In the genomic region with DNA sequence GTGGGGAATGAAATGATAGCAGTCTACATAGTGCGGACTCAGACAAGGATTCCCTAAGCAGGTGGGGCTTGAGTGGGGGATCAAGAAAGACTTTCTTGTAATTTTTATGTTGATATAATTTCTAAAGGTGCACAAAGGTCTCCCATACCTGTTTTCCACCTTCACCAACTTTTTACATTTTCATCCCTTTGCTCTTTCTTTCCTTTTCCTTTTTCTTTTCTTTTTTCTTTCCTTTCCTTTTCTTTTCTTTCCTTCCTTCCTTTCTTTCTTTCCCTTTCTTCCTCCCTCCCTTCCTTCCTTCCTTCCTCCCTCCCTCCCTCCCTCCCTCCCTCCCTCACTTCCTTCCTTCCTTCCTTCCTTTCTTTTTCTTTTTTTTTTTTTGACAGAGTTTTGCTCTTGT, we compare ENCODE assay signal across 33 cellular contexts. TPM values are rescaled to one million over a fixed set of nuclear protein-coding genes. Genes with fewer than 3 reads are reported as not detected.
DNase-seq lines count a peak whose midpoint lies in the region; ATAC-seq, FAIRE-seq and TF ChIP-seq lines count a peak whose summit lies in the region.
"Had no signal": no experiment of that assay in that cellular context is flagged by ENCODE, and none has a peak within 500 bp of the region (broad histone marks: within the 10 kb centered on the region; RNA-seq: fewer than 3 reads in every experiment).

No MANE protein-coding gene starts in this region.

- H3K4ac ChIP-seq in trophoblast cell (ENCODE audit: low read depth, low read length): no peak overlapping the region

- ATAC-seq in HepG2 (no peak), right lobe of liver (no peak), K562 (no peak)
- ATAC-seq: A549; CD8-positive, alpha-beta T cell had no signal

- no peak overlapping the region for H4K91ac ChIP-seq in trophoblast cell (ENCODE audit: low read depth, low read length)

- TF ChIP-seq EP300 in HepG2 (IDR thresholded peaks at IDR 0.05; ENCODE audit: low read depth in 2 of 2, low read length in 2 of 2) (no peak), HepG2 (CRISPR knock-in tag; IDR thresholded peaks at IDR 0.05; ENCODE audit: borderline replicate concordance) (no peak), K562 (IDR thresholded peaks at IDR 0.05; ENCODE audit: low read length) (no peak)

- intact Hi-C loops in HepG2 (cut with micrococcal nuclease; ENCODE audit: unreplicated experiment): no loop called here
- intact Hi-C loops in right lobe of liver (cut with DNase I): no loop called here
- intact Hi-C loops in K562 (cut with micrococcal nuclease): no loop called here

- H4K20me1 ChIP-seq in HepG2 (ENCODE audit: insufficient read depth, low read length): no peaks in the 10 kb centered on the region
- H4K20me1 ChIP-seq in K562 (replicated peaks; ENCODE audit: control insufficient read depth, insufficient read depth, low read length): no peaks in the 10 kb centered on the region
- H4K20me1 ChIP-seq: BLaER1; BLaER1 treated with 17β-estradiol and CSF1 and Interleukin-3, amounts not matched to agents 10 nM and 100 nM had no signal

- H2AFZ ChIP-seq in HepG2 (ENCODE audit: low read length) (no peak overlapping the region), K562 (ENCODE audit: low read depth, low read length) (no peak overlapping the region), trophoblast cell (ENCODE audit: insufficient read depth, low read length, poor library complexity) (no peak overlapping the region)

- H3K14ac ChIP-seq in trophoblast cell (ENCODE audit: low read length): no peak overlapping the region

- H2AK5ac ChIP-seq in trophoblast cell (ENCODE audit: low read length): no peak overlapping the region

- H3K9me3 ChIP-seq in HepG2 (ENCODE audit: low read length) (no peaks in the 10 kb centered on the region), right lobe of liver (no peaks in the 10 kb centered on the region), HEK293 (ENCODE audit: control insufficient read depth, insufficient read depth, low read depth, low read length) (no peaks in the 10 kb centered on the region), K562 (replicated peaks; ENCODE audit: control insufficient read depth, insufficient read depth, low read depth, low read length) (no peaks in the 10 kb centered on the region), trophoblast cell (ENCODE audit: insufficient read depth, low read depth, low read length) (peaks cover 1% of the 10 kb centered on the region)
- H3K9me3 ChIP-seq: A549; BE2C; BLaER1; BLaER1 treated with 17β-estradiol and CSF1 and Interleukin-3, amounts not matched to agents 10 nM and 100 nM; Caco-2 had no signal

- no peak overlapping the region for H3K18ac ChIP-seq in trophoblast cell (ENCODE audit: low read length)

- H2BK120ac ChIP-seq in trophoblast cell (ENCODE audit: insufficient read depth, low read length, poor library complexity): no peak overlapping the region

- H3K23ac ChIP-seq in trophoblast cell (ENCODE audit: low read length): no peak overlapping the region

- POLR2A ChIA-PET in HepG2 (lab: Yijun Ruan, JAX) (no interaction called here), HEK293 (lab: Yijun Ruan, JAX) (no interaction called here), K562 (lab: Yijun Ruan, JAX) (interaction anchor here (1.6 kb wide), 1 partner anchor 14 kb away, joined by 6 read pairs; the partner anchor contains the start of gene WDR43)

- TF ChIP-seq CTCF in HepG2 (CRISPR knock-in tag; IDR thresholded peaks at IDR 0.05) (no peak), right lobe of liver (IDR thresholded peaks at IDR 0.05) (no peak), HEK293 (tag by site-specific recombination; IDR thresholded peaks at IDR 0.05) (no peak), K562 (IDR thresholded peaks at IDR 0.05 in 2 of 3, conservative IDR thresholded peaks at IDR 0.05 in 1 of 3; ENCODE audit: insufficient read depth in 2 of 3, low read depth in 1 of 3, low read length in 3 of 3) (no peak)

- H4K12ac ChIP-seq in trophoblast cell (ENCODE audit: low read depth, low read length): no peak overlapping the region

- H2BK12ac ChIP-seq in trophoblast cell (ENCODE audit: low read length): no peak overlapping the region

- CTCF ChIA-PET in HepG2 (lab: Yijun Ruan, JAX; ENCODE audit: low intra/inter-chr PET ratio, low total read pairs): no interaction called here
- CTCF ChIA-PET in HEK293 (lab: Yijun Ruan, JAX): no interaction called here
- CTCF ChIA-PET in K562 (lab: Yijun Ruan, JAX; ENCODE audit: low intra/inter-chr PET ratio): no interaction called here

- H3K9ac ChIP-seq in HepG2 (ENCODE audit: insufficient read depth, low read depth, low read length) (no peak overlapping the region), K562 (ENCODE audit: insufficient read depth in 1 of 2, low read depth in 2 of 2, low read length in 2 of 2) (no peak overlapping the region), trophoblast cell (ENCODE audit: low read length) (no peak overlapping the region)
- H3K9ac ChIP-seq: BLaER1; BLaER1 treated with 17β-estradiol and CSF1 and Interleukin-3, amounts not matched to agents 10 nM and 100 nM had no signal

- DNase-seq in HepG2 (ENCODE audit: low spot score) (no peak), right lobe of liver (no peak), K562 (ENCODE audit: extremely low read depth in 1 of 4, low spot score in 3 of 4) (no peak), trophoblast cell (no peak), AG20443 (ENCODE audit: low spot score) (no peak)
- DNase-seq: 8988T; ACHN; AML-193; BE2C; C1 segment of cervical spinal cord; Caco-2; Calu3; CD4-positive, alpha-beta memory T cell; CD4-positive, alpha-beta T cell; CD4-positive, CD25-positive, alpha-beta regulatory T cell; CD8-positive, alpha-beta memory T cell; CD8-positive, alpha-beta T cell; COR-L47; DMS 273 treated with DMSO at 0.1 percent for 48 hours; DMS153; DMS53; DMS79; DMS79 treated with DMSO at 0.1 percent for 48 hours; DND-41; EL had no signal

- no peak overlapping the region for H3K4me3 ChIP-seq in HepG2 (replicated peaks in 1 of 3; ENCODE audit: insufficient read depth in 1 of 3, low read depth in 2 of 3, low read length in 3 of 3)
- no peak overlapping the region for H3K4me3 ChIP-seq in right lobe of liver
- no peak overlapping the region for H3K4me3 ChIP-seq in HEK293 (ENCODE audit: low read depth, low read length)
- no peak overlapping the region for H3K4me3 ChIP-seq in K562
- H3K4me3 ChIP-seq in trophoblast cell (ENCODE audit: low read depth, low read length): no peak overlapping the region
- H3K4me3 ChIP-seq: A549; BLaER1; BLaER1 treated with 17β-estradiol and CSF1 and Interleukin-3, amounts not matched to agents 10 nM and 100 nM had no signal

- WGBS in HepG2 (ENCODE audit: low lambda C conversion rate): 91% methylated on average over 1 of the region's 1 CpG
- WGBS in right lobe of liver (ENCODE audit: insufficient coverage, low coverage, low lambda C conversion rate, missing lambda C conversion rate): 89% methylated on average over 1 of the region's 1 CpG
- WGBS in K562 (ENCODE audit: insufficient coverage, low coverage, missing lambda C conversion rate): 63% methylated on average over 1 of the region's 1 CpG
- WGBS in trophoblast cell (ENCODE audit: extremely low coverage, insufficient coverage, insufficient read length): no CpG with 5 or more reads among the region's 1 CpG

- no peaks in the 10 kb centered on the region for H3K4me1 ChIP-seq in HepG2 (ENCODE audit: insufficient read depth, low read length)
- no peaks in the 10 kb centered on the region for H3K4me1 ChIP-seq in right lobe of liver
- no peaks in the 10 kb centered on the region for H3K4me1 ChIP-seq in HEK293 (ENCODE audit: control insufficient read depth, insufficient read depth, low read length)
- H3K4me1 ChIP-seq in K562 (replicated peaks in 1 of 2; ENCODE audit: control insufficient read depth in 2 of 2, insufficient read depth in 2 of 2, low read length in 2 of 2): peaks cover 0 to 4% of the 10 kb centered on the region in 2 experiments; a peak in 2 of 5 replicates
- no peaks in the 10 kb centered on the region for H3K4me1 ChIP-seq in trophoblast cell (ENCODE audit: control insufficient read depth in 1 of 2, insufficient read depth in 2 of 2, low read length in 2 of 2)
- H3K4me1 ChIP-seq: A549; BE2C; BLaER1; BLaER1 treated with 17β-estradiol and CSF1 and Interleukin-3, amounts not matched to agents 10 nM and 100 nM; Caco-2 had no signal

- no peaks in the 10 kb centered on the region for H3K9me1 ChIP-seq in K562 (ENCODE audit: control insufficient read depth, insufficient read depth, low read length)

- no peak overlapping the region for H3K4me2 ChIP-seq in HepG2 (ENCODE audit: low read depth, low read length)
- no peak overlapping the region for H3K4me2 ChIP-seq in K562 (ENCODE audit: insufficient read depth, low read length)
- no peak overlapping the region for H3K4me2 ChIP-seq in trophoblast cell (ENCODE audit: low read length)
- H3K4me2 ChIP-seq: A549; BLaER1; BLaER1 treated with 17β-estradiol and CSF1 and Interleukin-3, amounts not matched to agents 10 nM and 100 nM had no signal

- TF ChIP-seq POLR2A in HepG2 (IDR thresholded peaks at IDR 0.05; ENCODE audit: insufficient read depth in 1 of 2, low read depth in 2 of 2, low read length in 2 of 2) (no peak), right lobe of liver (IDR thresholded peaks at IDR 0.05) (no peak), K562 (conservative IDR thresholded peaks at IDR 0.05) (no peak)

- no peak for TF ChIP-seq RAD21 in HepG2 (CRISPR knock-in tag; IDR thresholded peaks at IDR 0.05)
- TF ChIP-seq RAD21 in K562 (CRISPR knock-in tag; conservative IDR thresholded peaks at IDR 0.05 in 1 of 2, IDR thresholded peaks at IDR 0.05 in 1 of 2): no peak

- in situ Hi-C loops in HepG2 (cut with HindIII; ENCODE audit: extremely low pct_ligation_motif_present, low pct_unique_long_range_greater_than_20kb): no loop called here
- in situ Hi-C loops in K562 (cut with MboI): no loop called here

- H3K27me3 ChIP-seq in HepG2 (ENCODE audit: control insufficient read depth in 1 of 2, insufficient read depth in 2 of 2, low read length in 2 of 2) (no peaks in the 10 kb centered on the region; a peak in 1 of 5 replicates), right lobe of liver (no peaks in the 10 kb centered on the region), K562 (ENCODE audit: control insufficient read depth in 2 of 2, insufficient read depth in 2 of 2, low read length in 2 of 2) (no peaks in the 10 kb centered on the region; a peak in 3 of 5 replicates), trophoblast cell (ENCODE audit: insufficient read depth, low read length) (no peaks in the 10 kb centered on the region)
- H3K27me3 ChIP-seq: BLaER1; BLaER1 treated with 17β-estradiol and CSF1 and Interleukin-3, amounts not matched to agents 10 nM and 100 nM had no signal

- FAIRE-seq in HepG2 (lab: Jason Lieb, UNC) (no peak), K562 (lab: Jason Lieb, UNC) (no peak)
- FAIRE-seq: A204.1, A549, D721Med had no signal

- H3K36me3 ChIP-seq in HepG2 (replicated peaks in 1 of 2; ENCODE audit: control insufficient read depth in 1 of 2, insufficient read depth in 2 of 2, low read length in 2 of 2) (no peaks in the 10 kb centered on the region), right lobe of liver (no peaks in the 10 kb centered on the region), HEK293 (ENCODE audit: control insufficient read depth in 2 of 2, insufficient read depth in 1 of 2, low read length in 2 of 2) (no peaks in the 10 kb centered on the region), K562 (ENCODE audit: control insufficient read depth, insufficient read depth, low read length) (no peaks in the 10 kb centered on the region), trophoblast cell (ENCODE audit: control insufficient read depth in 1 of 2, insufficient read depth in 2 of 2, low read length in 2 of 2) (no peaks in the 10 kb centered on the region)
- H3K36me3 ChIP-seq: BE2C; BLaER1; BLaER1 treated with 17β-estradiol and CSF1 and Interleukin-3, amounts not matched to agents 10 nM and 100 nM had no signal

- H3K79me2 ChIP-seq in HepG2 (ENCODE audit: insufficient read depth, low read length) (no peaks in the 10 kb centered on the region), K562 (ENCODE audit: control insufficient read depth, insufficient read depth, low read length) (no peaks in the 10 kb centered on the region), trophoblast cell (ENCODE audit: control insufficient read depth, insufficient read depth, low read length, poor library complexity) (no peaks in the 10 kb centered on the region)

- no peak overlapping the region for H2BK5ac ChIP-seq in trophoblast cell (ENCODE audit: low read depth, low read length, poor library complexity)

- no peak overlapping the region for H4K8ac ChIP-seq in trophoblast cell (ENCODE audit: low read depth, low read length)

- no peak overlapping the region for H3K27ac ChIP-seq in HepG2 (ENCODE audit: extremely low read length, insufficient read depth, low read length)
- no peak overlapping the region for H3K27ac ChIP-seq in right lobe of liver
- no peak overlapping the region for H3K27ac ChIP-seq in HEK293 (ENCODE audit: extremely low read depth, low read depth, low read length)
- H3K27ac ChIP-seq in K562 (ENCODE audit: extremely low read depth, low read depth, low read length): no peak overlapping the region
- no peak overlapping the region for H3K27ac ChIP-seq in trophoblast cell (ENCODE audit: low read depth, low read length)
- H3K27ac ChIP-seq: 22Rv1; A549; BLaER1; BLaER1 treated with 17β-estradiol and CSF1 and Interleukin-3, amounts not matched to agents 10 nM and 100 nM; C4-2B had no signal

- H3K79me1 ChIP-seq in trophoblast cell (ENCODE audit: low read length): no peaks in the 10 kb centered on the region

- BruUV-seq in HepG2 (replicated peaks; lab: Mats Ljungman, UMichigan): no TSS peak
- BruUV-seq in K562 (replicated peaks; lab: Mats Ljungman, UMichigan): no TSS peak

RNA-seq across cellular contexts. Expression of gene TRMT61B, which starts 10.1 kb away (rescaled TPM):
- total RNA-seq in HepG2 (2016; rRNA removed; fragmentation: Illumina TruSeq; extraction: Trizol) (23.5 and 29.7 TPM in 2 replicates), right lobe of liver (1 to 10 TPM; 6.4 to 9.5 (median 7.6) TPM), K562 (2014; rRNA removed) (13.7 and 19.2 TPM in 2 replicates), K562 (2014; rRNA removed; fragmentation: Illumina TruSeq; extraction: Trizol) (27.1 and 28.9 TPM in 2 replicates), K562 (2015; rRNA removed; fragmentation: Illumina TruSeq; extraction: Trizol) (22.3 and 22.9 TPM in 2 replicates), K562 (2021) (17.4 and 20.0 TPM in 2 replicates)
- 14.6 and 25.8 TPM in 2 replicates for total RNA-seq in HepG2 (2016; cell fraction: cytosol; rRNA removed; fragmentation: Illumina TruSeq; extraction: Trizol; ENCODE audit: low read depth)
- total RNA-seq in HepG2 (2016; cell fraction: insoluble cytoplasmic fraction; rRNA removed; fragmentation: Illumina TruSeq; extraction: Trizol): 19.8 and 37.3 TPM in 2 replicates
- total RNA-seq in HepG2 (2016; cell fraction: membrane; rRNA removed; fragmentation: Illumina TruSeq; extraction: Trizol): 11.6 and 17.0 TPM in 2 replicates
- total RNA-seq in HepG2 (2016; cell fraction: nucleus; rRNA removed; fragmentation: Illumina TruSeq; extraction: Trizol): 18.5 and 19.2 TPM in 2 replicates
- polyA plus RNA-seq in HepG2 (2011; rRNA removed) (15.3 and 19.7 TPM in 2 replicates), K562 (2011; rRNA removed) (22.8 and 28.3 TPM in 2 replicates), K562 (2014; fragmentation: Illumina TruSeq; extraction: Trizol) (18.8 and 19.5 TPM in 2 replicates), K562 (2014; fragmentation: Nextera tagmentation; extraction: Ambion mirVana) (10 to 100 TPM; 16.7 to 26.8 TPM), K562 (2014; rRNA removed) (13.2 and 21.4 TPM in 2 replicates)
- polyA plus RNA-seq in HepG2 (2011; cell fraction: cytosol; rRNA removed): 8.7 and 11.6 TPM in 2 replicates
- 13.3 and 14.3 TPM in 2 replicates for polyA plus RNA-seq in HepG2 (2011; cell fraction: nucleus; rRNA removed)
- polyA plus RNA-seq in HepG2 (2012): 18.4 and 19.0 TPM in 2 replicates
- polyA plus RNA-seq in HepG2 (2016; cell fraction: cytosol; fragmentation: Illumina TruSeq; extraction: Trizol; ENCODE audit: low read depth): 3.4 and 3.7 TPM in 2 replicates
- polyA plus RNA-seq in HepG2 (2016; cell fraction: insoluble cytoplasmic fraction; fragmentation: Illumina TruSeq; extraction: Trizol; ENCODE audit: low read depth): 36.4 and 36.6 TPM in 2 replicates
- polyA plus RNA-seq in HepG2 (2016; cell fraction: membrane; fragmentation: Illumina TruSeq; extraction: Trizol; ENCODE audit: low read depth): 7.8 and 8.1 TPM in 2 replicates
- 38.0 and 40.7 TPM in 2 replicates for polyA plus RNA-seq in HepG2 (2016; cell fraction: nucleus; fragmentation: Illumina TruSeq; extraction: Trizol; ENCODE audit: insufficient read depth, low read depth)
- polyA minus RNA-seq in HepG2 (2011; rRNA and poly(A)+ RNA removed; ENCODE audit: low replicate concordance): 8.9 and 10.3 TPM in 2 replicates
- polyA minus RNA-seq in HepG2 (2011; cell fraction: cytosol; rRNA and poly(A)+ RNA removed): 8.7 and 13.5 TPM in 2 replicates
- polyA minus RNA-seq in HepG2 (2011; cell fraction: nucleus; rRNA and poly(A)+ RNA removed): 20.9 and 25.7 TPM in 2 replicates
- 18.5 and 29.3 TPM in 2 replicates for total RNA-seq in K562 (2011; cell fraction: chromatin; rRNA removed; ENCODE audit: low replicate concordance)
- total RNA-seq in K562 (2011; cell fraction: nucleolus; rRNA removed): 13.6 and 14.7 TPM in 2 replicates
- 16.7 and 19.5 TPM in 2 replicates for total RNA-seq in K562 (2011; cell fraction: nucleoplasm; rRNA removed)
- 6.7 and 8.6 TPM in 2 replicates for polyA plus RNA-seq in K562 (2011; cell fraction: cytosol; rRNA removed)
- polyA plus RNA-seq in K562 (2011; cell fraction: nucleus; rRNA removed): 10.1 and 13.5 TPM in 2 replicates
- polyA plus RNA-seq in K562 (2012): 16.7 and 18.3 TPM in 2 replicates
- polyA minus RNA-seq in K562 (2011; rRNA and poly(A)+ RNA removed): 11.7 and 13.1 TPM in 2 replicates
- polyA minus RNA-seq in K562 (2011; cell fraction: cytosol; rRNA and poly(A)+ RNA removed): 5.9 and 7.9 TPM in 2 replicates
- polyA minus RNA-seq in K562 (2011; cell fraction: nucleus; rRNA and poly(A)+ RNA removed): 10.2 and 13.2 TPM in 2 replicates
- 11.9 and 12.6 TPM in 2 replicates for polyA plus RNA-seq in trophoblast cell (2013)

RNA-seq across cellular contexts. Expression of gene WDR43, which starts 14.3 kb away (rescaled TPM):
- total RNA-seq in HepG2 (2016; rRNA removed; fragmentation: Illumina TruSeq; extraction: Trizol) (167 and 253 TPM in 2 replicates), right lobe of liver (10 to 100 TPM; 17.9 to 23.8 (median 22.5) TPM), K562 (2014; rRNA removed) (105 and 106 TPM in 2 replicates), K562 (2014; rRNA removed; fragmentation: Illumina TruSeq; extraction: Trizol) (134 and 161 TPM in 2 replicates), K562 (2015; rRNA removed; fragmentation: Illumina TruSeq; extraction: Trizol) (144 and 149 TPM in 2 replicates), K562 (2021) (105 and 107 TPM in 2 replicates)
- total RNA-seq in HepG2 (2016; cell fraction: cytosol; rRNA removed; fragmentation: Illumina TruSeq; extraction: Trizol; ENCODE audit: low read depth): 59.9 and 79.6 TPM in 2 replicates
- total RNA-seq in HepG2 (2016; cell fraction: insoluble cytoplasmic fraction; rRNA removed; fragmentation: Illumina TruSeq; extraction: Trizol): 172 and 225 TPM in 2 replicates
- 56.9 and 74.1 TPM in 2 replicates for total RNA-seq in HepG2 (2016; cell fraction: membrane; rRNA removed; fragmentation: Illumina TruSeq; extraction: Trizol)
- total RNA-seq in HepG2 (2016; cell fraction: nucleus; rRNA removed; fragmentation: Illumina TruSeq; extraction: Trizol): 121 and 138 TPM in 2 replicates
- polyA plus RNA-seq in HepG2 (2011; rRNA removed) (88.9 and 121 TPM in 2 replicates), K562 (2011; rRNA removed) (147 and 197 TPM in 2 replicates), K562 (2014; fragmentation: Illumina TruSeq; extraction: Trizol) (77.9 and 83.1 TPM in 2 replicates), K562 (2014; fragmentation: Nextera tagmentation; extraction: Ambion mirVana) (10 to 100 TPM; 34.6 to 39.2 TPM), K562 (2014; rRNA removed) (53.6 and 58.3 TPM in 2 replicates)
- polyA plus RNA-seq in HepG2 (2011; cell fraction: cytosol; rRNA removed): 39.8 and 64.9 TPM in 2 replicates
- polyA plus RNA-seq in HepG2 (2011; cell fraction: nucleus; rRNA removed): 67.2 and 70.8 TPM in 2 replicates
- 60.3 and 80.3 TPM in 2 replicates for polyA plus RNA-seq in HepG2 (2012)
- polyA plus RNA-seq in HepG2 (2016; cell fraction: cytosol; fragmentation: Illumina TruSeq; extraction: Trizol; ENCODE audit: low read depth): 9.5 and 10.8 TPM in 2 replicates
- polyA plus RNA-seq in HepG2 (2016; cell fraction: insoluble cytoplasmic fraction; fragmentation: Illumina TruSeq; extraction: Trizol; ENCODE audit: low read depth): 143 and 154 TPM in 2 replicates
- polyA plus RNA-seq in HepG2 (2016; cell fraction: membrane; fragmentation: Illumina TruSeq; extraction: Trizol; ENCODE audit: low read depth): 17.2 and 23.0 TPM in 2 replicates
- 126 and 131 TPM in 2 replicates for polyA plus RNA-seq in HepG2 (2016; cell fraction: nucleus; fragmentation: Illumina TruSeq; extraction: Trizol; ENCODE audit: insufficient read depth, low read depth)
- 88.1 and 150 TPM in 2 replicates for polyA minus RNA-seq in HepG2 (2011; rRNA and poly(A)+ RNA removed; ENCODE audit: low replicate concordance)
- 100 and 113 TPM in 2 replicates for polyA minus RNA-seq in HepG2 (2011; cell fraction: cytosol; rRNA and poly(A)+ RNA removed)
- polyA minus RNA-seq in HepG2 (2011; cell fraction: nucleus; rRNA and poly(A)+ RNA removed): 160 and 248 TPM in 2 replicates
- 135 and 262 TPM in 2 replicates for total RNA-seq in K562 (2011; cell fraction: chromatin; rRNA removed; ENCODE audit: low replicate concordance)
- 43.0 and 47.1 TPM in 2 replicates for total RNA-seq in K562 (2011; cell fraction: nucleolus; rRNA removed)
- 83.1 and 84.3 TPM in 2 replicates for total RNA-seq in K562 (2011; cell fraction: nucleoplasm; rRNA removed)
- 38.2 and 53.2 TPM in 2 replicates for polyA plus RNA-seq in K562 (2011; cell fraction: cytosol; rRNA removed)
- 67.5 and 86.6 TPM in 2 replicates for polyA plus RNA-seq in K562 (2011; cell fraction: nucleus; rRNA removed)
- 31.9 and 60.1 TPM in 2 replicates for polyA plus RNA-seq in K562 (2012)
- 600 and 656 TPM in 2 replicates for polyA minus RNA-seq in K562 (2011; rRNA and poly(A)+ RNA removed)
- polyA minus RNA-seq in K562 (2011; cell fraction: cytosol; rRNA and poly(A)+ RNA removed): 95.2 and 128 TPM in 2 replicates
- polyA minus RNA-seq in K562 (2011; cell fraction: nucleus; rRNA and poly(A)+ RNA removed): 61.4 and 133 TPM in 2 replicates
- polyA plus RNA-seq in trophoblast cell (2013): 40.2 and 42.5 TPM in 2 replicates

Comparison
In these comparisons a context has a peak if more than half of its experiments do, and no peak if none do; other contexts are left out.
1. Of the 241 proteins assayed by ChIP-seq in both HepG2 and K562: peak only in HepG2: HNRNPK and SRSF9; only in K562: ZNF512; in both: none; in neither: 238.